18 cellular contexts compared by ENCODE assay signal in the genomic region with DNA sequence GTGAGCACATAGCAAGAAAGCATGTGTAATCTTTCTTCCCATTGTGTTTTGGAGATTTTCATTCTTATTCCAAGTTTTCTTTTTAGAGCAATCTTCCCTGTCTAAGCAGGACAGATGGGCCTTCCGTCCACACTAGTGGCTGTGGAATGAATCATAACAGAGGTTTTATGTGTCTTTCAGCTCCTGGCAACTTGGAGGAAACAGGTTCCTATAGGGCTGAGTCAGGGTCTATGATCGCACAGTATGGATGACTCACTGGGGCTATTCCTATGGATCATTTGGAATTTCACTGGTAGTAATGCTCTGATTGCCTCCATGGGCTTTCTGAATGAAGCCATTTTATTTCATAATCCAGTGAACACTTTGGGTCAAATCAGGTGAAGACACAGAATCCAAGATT. TPM values are rescaled to one million over a fixed set of nuclear protein-coding genes. Genes with fewer than 3 reads are reported as not detected.
DNase-seq lines count a peak whose midpoint lies in the region; ATAC-seq and TF ChIP-seq lines count a peak whose summit lies in the region.
"Had no signal": no experiment of that assay in that cellular context is flagged by ENCODE, and none has a peak within 500 bp of the region (broad histone marks: within the 10 kb centered on the region; RNA-seq: fewer than 3 reads in every experiment).

No MANE protein-coding gene starts in this region.

- no peak for TF ChIP-seq POLR2A in esophagus squamous epithelium (IDR thresholded peaks at IDR 0.05)

- TF ChIP-seq CTCF in HFF-Myc (IDR thresholded peaks at IDR 0.05; ENCODE audit: low read depth, low read length, missing control alignments) (no peak), fibroblast of the aortic adventitia (IDR thresholded peaks at IDR 0.05; ENCODE audit: insufficient read depth, low read length) (no peak), dorsolateral prefrontal cortex (IDR thresholded peaks at IDR 0.05 in 54 of 56, conservative IDR thresholded peaks at IDR 0.05 in 2 of 56; ENCODE audit: low read depth in 1 of 56, partially characterized antibody in 56 of 56) (no peak), esophagus squamous epithelium (IDR thresholded peaks at IDR 0.05) (no peak)

- H3K36me3 ChIP-seq in esophagus squamous epithelium = no peaks in the 10 kb centered on the region
- H3K36me3 ChIP-seq: HAP-1, thoracic aorta had no signal

- H3K27ac ChIP-seq in dorsolateral prefrontal cortex = no peak overlapping the region
- no peak overlapping the region for H3K27ac ChIP-seq in esophagus squamous epithelium
- H3K27ac ChIP-seq: thoracic aorta had no signal

- WGBS in esophagus squamous epithelium, 2 donors = 20 to 55% methylated on average over 2 of the region's 2 CpGs

- intact Hi-C loops in dorsolateral prefrontal cortex (cut with DNase I) = no loop called here
- intact Hi-C loops in esophagus squamous epithelium (cut with DNase I) = no loop called here

- H3K4me3 ChIP-seq in HFF-Myc (replicated peaks; ENCODE audit: low read depth, low read length) (no peak overlapping the region), fibroblast of the aortic adventitia (ENCODE audit: low read depth, low read length) (no peak overlapping the region), dorsolateral prefrontal cortex (no peak overlapping the region), esophagus squamous epithelium (no peak overlapping the region)
- H3K4me3 ChIP-seq: HAP-1, thoracic aorta had no signal

- no peaks in the 10 kb centered on the region for H3K4me1 ChIP-seq in esophagus squamous epithelium
- H3K4me1 ChIP-seq: HAP-1 had no signal

- H3K27me3 ChIP-seq in dorsolateral prefrontal cortex (peaks cover 0 to 61% (median 12%) of the 10 kb centered on the region in 45 donors), esophagus squamous epithelium (peaks cover 0 to 2% (median 0%) of the 10 kb centered on the region in 4 donors)

- peak; percentile 90 for ATAC-seq in SK-N-SH treated with all-trans-retinoic acid at 6 μM for 48 hours
- ATAC-seq: left lobe of liver had no signal

- peak; percentile 47 for DNase-seq in HFF-Myc (ENCODE audit: extremely low read depth, low read depth)
- DNase-seq in fibroblast of the aortic adventitia (ENCODE audit: low read depth) = peak; percentile 56
- peak; percentile 12 for DNase-seq in superior temporal gyrus (ENCODE audit: extremely low spot score)
- DNase-seq in dorsolateral prefrontal cortex = no peak
- no peak for DNase-seq in esophagus squamous epithelium (lab: John Stamatoyannopoulos, UW)
- DNase-seq in NCI-H2227 treated with DMSO at 0.1 percent for 48 hours (lab: John Stamatoyannopoulos, UW) = no peak
- DNase-seq: activated CD4-positive, alpha-beta T cell treated with anti-CD3 and anti-CD28 coated beads for 48 hours; activated effector memory CD4-positive, alpha-beta T cell treated with Interleukin-2 at 50 U/mL for 16 hours; central memory CD4-positive, alpha-beta T cell; DMS 273 treated with DMSO at 0.1 percent for 48 hours; foreskin melanocyte; NCI-H1694 treated with DMSO at 0.1 percent for 48 hours; nephron progenitor cell had no signal

- no peaks in the 10 kb centered on the region for H3K9me3 ChIP-seq in esophagus squamous epithelium
- H3K9me3 ChIP-seq: HAP-1, thoracic aorta had no signal

TF ChIP-seq in SK-N-SH treated with all-trans-retinoic acid at 6 μM for 48 hours, 23 proteins besides CTCF, POLR2A, EP300 and RAD21:
- no peak for TF ChIP-seq ISL1 (CRISPR knock-in tag; IDR thresholded peaks at IDR 0.05)
- TF ChIP-seq ZNF8 (CRISPR knock-in tag; IDR thresholded peaks at IDR 0.05) = no peak
- TF ChIP-seq GLIS3 (CRISPR knock-in tag; IDR thresholded peaks at IDR 0.05) = no peak
- TF ChIP-seq, protein P1, sequence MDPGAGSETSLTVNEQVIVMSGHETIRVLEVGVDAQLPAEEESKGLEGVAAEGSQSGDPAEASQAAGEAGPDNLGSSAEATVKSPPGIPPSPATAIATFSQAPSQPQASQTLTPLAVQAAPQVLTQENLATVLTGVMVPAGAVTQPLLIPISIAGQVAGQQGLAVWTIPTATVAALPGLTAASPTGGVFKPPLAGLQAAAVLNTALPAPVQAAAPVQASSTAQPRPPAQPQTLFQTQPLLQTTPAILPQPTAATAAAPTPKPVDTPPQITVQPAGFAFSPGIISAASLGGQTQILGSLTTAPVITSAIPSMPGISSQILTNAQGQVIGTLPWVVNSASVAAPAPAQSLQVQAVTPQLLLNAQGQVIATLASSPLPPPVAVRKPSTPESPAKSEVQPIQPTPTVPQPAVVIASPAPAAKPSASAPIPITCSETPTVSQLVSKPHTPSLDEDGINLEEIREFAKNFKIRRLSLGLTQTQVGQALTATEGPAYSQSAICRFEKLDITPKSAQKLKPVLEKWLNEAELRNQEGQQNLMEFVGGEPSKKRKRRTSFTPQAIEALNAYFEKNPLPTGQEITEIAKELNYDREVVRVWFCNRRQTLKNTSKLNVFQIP (CRISPR knock-in tag; IDR thresholded peaks at IDR 0.05; ENCODE audit: borderline replicate concordance, low read depth) = no peak
- no peak for TF ChIP-seq ESRRG (CRISPR knock-in tag; IDR thresholded peaks at IDR 0.05)
- TF ChIP-seq RARB (CRISPR knock-in tag; IDR thresholded peaks at IDR 0.05) = no peak
- TF ChIP-seq, protein P2, sequence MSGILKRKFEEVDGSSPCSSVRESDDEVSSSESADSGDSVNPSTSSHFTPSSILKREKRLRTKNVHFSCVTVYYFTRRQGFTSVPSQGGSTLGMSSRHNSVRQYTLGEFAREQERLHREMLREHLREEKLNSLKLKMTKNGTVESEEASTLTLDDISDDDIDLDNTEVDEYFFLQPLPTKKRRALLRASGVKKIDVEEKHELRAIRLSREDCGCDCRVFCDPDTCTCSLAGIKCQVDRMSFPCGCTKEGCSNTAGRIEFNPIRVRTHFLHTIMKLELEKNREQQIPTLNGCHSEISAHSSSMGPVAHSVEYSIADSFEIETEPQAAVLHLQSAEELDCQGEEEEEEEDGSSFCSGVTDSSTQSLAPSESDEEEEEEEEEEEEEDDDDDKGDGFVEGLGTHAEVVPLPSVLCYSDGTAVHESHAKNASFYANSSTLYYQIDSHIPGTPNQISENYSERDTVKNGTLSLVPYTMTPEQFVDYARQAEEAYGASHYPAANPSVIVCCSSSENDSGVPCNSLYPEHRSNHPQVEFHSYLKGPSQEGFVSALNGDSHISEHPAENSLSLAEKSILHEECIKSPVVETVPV (CRISPR knock-in tag; IDR thresholded peaks at IDR 0.05) = no peak
- TF ChIP-seq CSDC2 (CRISPR knock-in tag; IDR thresholded peaks at IDR 0.05) = no peak
- TF ChIP-seq ARNTL (CRISPR knock-in tag; IDR thresholded peaks at IDR 0.05; ENCODE audit: borderline replicate concordance, low read depth) = no peak
- TF ChIP-seq SNAI2 (CRISPR knock-in tag; IDR thresholded peaks at IDR 0.05) = no peak
- no peak for TF ChIP-seq ZC3H10 (CRISPR knock-in tag; IDR thresholded peaks at IDR 0.05)
- TF ChIP-seq, protein P3, sequence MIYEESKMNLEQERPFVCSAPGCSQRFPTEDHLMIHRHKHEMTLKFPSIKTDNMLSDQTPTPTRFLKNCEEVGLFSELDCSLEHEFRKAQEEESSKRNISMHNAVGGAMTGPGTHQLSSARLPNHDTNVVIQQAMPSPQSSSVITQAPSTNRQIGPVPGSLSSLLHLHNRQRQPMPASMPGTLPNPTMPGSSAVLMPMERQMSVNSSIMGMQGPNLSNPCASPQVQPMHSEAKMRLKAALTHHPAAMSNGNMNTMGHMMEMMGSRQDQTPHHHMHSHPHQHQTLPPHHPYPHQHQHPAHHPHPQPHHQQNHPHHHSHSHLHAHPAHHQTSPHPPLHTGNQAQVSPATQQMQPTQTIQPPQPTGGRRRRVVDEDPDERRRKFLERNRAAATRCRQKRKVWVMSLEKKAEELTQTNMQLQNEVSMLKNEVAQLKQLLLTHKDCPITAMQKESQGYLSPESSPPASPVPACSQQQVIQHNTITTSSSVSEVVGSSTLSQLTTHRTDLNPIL (CRISPR knock-in tag; IDR thresholded peaks at IDR 0.05; ENCODE audit: low read depth) = no peak
- no peak for TF ChIP-seq ZFP30 (CRISPR knock-in tag; IDR thresholded peaks at IDR 0.05)
- no peak for TF ChIP-seq OSR1 (CRISPR knock-in tag; IDR thresholded peaks at IDR 0.05)
- no peak for TF ChIP-seq TOX (CRISPR knock-in tag; IDR thresholded peaks at IDR 0.05; ENCODE audit: borderline replicate concordance)
- TF ChIP-seq ZNF565 (CRISPR knock-in tag; conservative IDR thresholded peaks at IDR 0.05; ENCODE audit: low read depth) = no peak
- no peak for TF ChIP-seq ZNF70 (CRISPR knock-in tag; IDR thresholded peaks at IDR 0.05)
- no peak for TF ChIP-seq ZFP3 (CRISPR knock-in tag; IDR thresholded peaks at IDR 0.05)
- TF ChIP-seq, protein P4, sequence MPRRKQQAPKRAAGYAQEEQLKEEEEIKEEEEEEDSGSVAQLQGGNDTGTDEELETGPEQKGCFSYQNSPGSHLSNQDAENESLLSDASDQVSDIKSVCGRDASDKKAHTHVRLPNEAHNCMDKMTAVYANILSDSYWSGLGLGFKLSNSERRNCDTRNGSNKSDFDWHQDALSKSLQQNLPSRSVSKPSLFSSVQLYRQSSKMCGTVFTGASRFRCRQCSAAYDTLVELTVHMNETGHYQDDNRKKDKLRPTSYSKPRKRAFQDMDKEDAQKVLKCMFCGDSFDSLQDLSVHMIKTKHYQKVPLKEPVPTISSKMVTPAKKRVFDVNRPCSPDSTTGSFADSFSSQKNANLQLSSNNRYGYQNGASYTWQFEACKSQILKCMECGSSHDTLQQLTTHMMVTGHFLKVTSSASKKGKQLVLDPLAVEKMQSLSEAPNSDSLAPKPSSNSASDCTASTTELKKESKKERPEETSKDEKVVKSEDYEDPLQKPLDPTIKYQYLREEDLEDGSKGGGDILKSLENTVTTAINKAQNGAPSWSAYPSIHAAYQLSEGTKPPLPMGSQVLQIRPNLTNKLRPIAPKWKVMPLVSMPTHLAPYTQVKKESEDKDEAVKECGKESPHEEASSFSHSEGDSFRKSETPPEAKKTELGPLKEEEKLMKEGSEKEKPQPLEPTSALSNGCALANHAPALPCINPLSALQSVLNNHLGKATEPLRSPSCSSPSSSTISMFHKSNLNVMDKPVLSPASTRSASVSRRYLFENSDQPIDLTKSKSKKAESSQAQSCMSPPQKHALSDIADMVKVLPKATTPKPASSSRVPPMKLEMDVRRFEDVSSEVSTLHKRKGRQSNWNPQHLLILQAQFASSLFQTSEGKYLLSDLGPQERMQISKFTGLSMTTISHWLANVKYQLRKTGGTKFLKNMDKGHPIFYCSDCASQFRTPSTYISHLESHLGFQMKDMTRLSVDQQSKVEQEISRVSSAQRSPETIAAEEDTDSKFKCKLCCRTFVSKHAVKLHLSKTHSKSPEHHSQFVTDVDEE (CRISPR knock-in tag; IDR thresholded peaks at IDR 0.05) = no peak

RNA-seq across cellular contexts. Expression of a gene that starts 51.8 kb away (rescaled TPM):
- total RNA-seq in fibroblast of the aortic adventitia (ENCODE audit: low replicate concordance) (not detected in 2 replicates), dorsolateral prefrontal cortex (under 1 TPM in 5 of 120 experiments, not detected in 115; 0.32 to 0.57 (median 0.39) TPM), esophagus squamous epithelium (not detected)
- total RNA-seq: left lobe of liver; T-helper 1 cell treated with Interleukin-12 subunit alpha and Interleukin-12 subunit beta and Interleukin-4 antibody, amounts not matched to agents 30 ng/mL and 1 ng/mL, for 36 hours; thoracic aorta had no signal

Comparison
In these comparisons a context has a peak if more than half of its experiments do, and no peak if none do; other contexts are left out.
1. DNase-seq: peak in HFF-Myc (single experiment), fibroblast of the aortic adventitia (single experiment) and superior temporal gyrus (single experiment); none in dorsolateral prefrontal cortex (0 of 10), esophagus squamous epithelium (single experiment) and NCI-H2227 treated with DMSO at 0.1 percent for 48 hours (single experiment).